ENCODE assay signal across 14 cellular contexts in genomic region chr20:4060054-4060795, GRCh38. TPM values are rescaled to one million over a fixed set of nuclear protein-coding genes. Genes with fewer than 3 reads are reported as not detected.
A peak's percentile ranks its signal among the peaks of the same experiment; 100 is the strongest.
DNase-seq lines count a peak whose midpoint lies in the region; ATAC-seq, FAIRE-seq and TF ChIP-seq lines count a peak whose summit lies in the region.
"Had no signal": no experiment of that assay in that cellular context is flagged by ENCODE, and none has a peak within 500 bp of the region (broad histone marks: within the 10 kb centered on the region; RNA-seq: fewer than 3 reads in every experiment).

No MANE protein-coding gene starts in this region.

- H3K36me3 ChIP-seq in K562 (ENCODE audit: control insufficient read depth, insufficient read depth, low read length): no peaks in the 10 kb centered on the region
- no peaks in the 10 kb centered on the region for H3K36me3 ChIP-seq in pancreas
- H3K36me3 ChIP-seq in CD8-positive, alpha-beta T cell (ENCODE audit: insufficient read depth, low read length): no peaks in the 10 kb centered on the region
- H3K36me3 ChIP-seq: gastrocnemius medialis, WERI-Rb-1 had no signal

- H3K4me1 Mint-ChIP-seq in CD8-positive, alpha-beta T cell (ENCODE audit: low read depth): peaks cover 8% of the 10 kb centered on the region

- no peaks in the 10 kb centered on the region for H4K20me1 ChIP-seq in K562 (replicated peaks; ENCODE audit: control insufficient read depth, insufficient read depth, low read length)

- no peak overlapping the region; the same call in 1 of the 2 replicates for H3K4me2 ChIP-seq in K562 (ENCODE audit: insufficient read depth, low read length)

- H2AFZ ChIP-seq in K562 (ENCODE audit: low read depth, low read length): peak overlapping the region; percentile 92

- H3K4me3 Mint-ChIP-seq in CD8-positive, alpha-beta T cell: no peak overlapping the region
- H3K4me3 Mint-ChIP-seq: stimulated activated naive CD8-positive, alpha-beta T cell treated with anti-CD3 and anti-CD28 coated beads, Interleukin-15, Interleukin-2, amounts not matched to agents 100 ng/mL and 50 ng/mL, for 24 hours had no signal

- TF ChIP-seq POLR2A in K562 (conservative IDR thresholded peaks at IDR 0.05): no peak

- in situ Hi-C loops in GM13977 (cut with MboI; ENCODE audit: low pct_unique_long_range_greater_than_20kb, low sequenced_read_pairs, unreplicated experiment) (no loop called here), K562 (cut with MboI) (loop anchor here (5.0 kb wide), 1 partner anchor 43 kb away; the partner anchor contains the start of gene RNF24)

- ATAC-seq in HG02870 (IDR thresholded peaks at IDR 0.05; ENCODE audit: unreplicated experiment) (peak; percentile 61), K562 (peak; percentile 29; the same call in 2 of the 3 replicates), pancreas (peak; percentile 36 to 73 (median 66))
- ATAC-seq in CD8-positive, alpha-beta T cell: no peak

- H3K27ac ChIP-seq in K562 (ENCODE audit: extremely low read depth, low read depth, low read length) (no peak overlapping the region), pancreas (peak overlapping the region in 1 of 4 donors; percentile 36)
- H3K27ac ChIP-seq in CD8-positive, alpha-beta T cell (ENCODE audit: low read depth, low read length): no peak overlapping the region
- H3K27ac ChIP-seq: WERI-Rb-1 had no signal

- no peak for TF ChIP-seq EP300 in K562 (IDR thresholded peaks at IDR 0.05; ENCODE audit: low read length)

- H3K27me3 ChIP-seq in K562 (ENCODE audit: control insufficient read depth in 2 of 2, insufficient read depth in 2 of 2, low read length in 2 of 2) (no peaks in the 10 kb centered on the region), pancreas (no peaks in the 10 kb centered on the region)
- no peaks in the 10 kb centered on the region for H3K27me3 ChIP-seq in CD8-positive, alpha-beta T cell (ENCODE audit: insufficient read depth, low read length)
- H3K27me3 ChIP-seq: gastrocnemius medialis had no signal

- H3K9me3 ChIP-seq in K562 (replicated peaks; ENCODE audit: control insufficient read depth, insufficient read depth, low read depth, low read length): no peaks in the 10 kb centered on the region
- H3K9me3 ChIP-seq in pancreas: no peaks in the 10 kb centered on the region
- H3K9me3 ChIP-seq in CD8-positive, alpha-beta T cell (ENCODE audit: low read length): no peaks in the 10 kb centered on the region
- H3K9me3 ChIP-seq: gastrocnemius medialis had no signal

- H3K4me3 ChIP-seq in K562 (no peak overlapping the region), pancreas (no peak overlapping the region)
- H3K4me3 ChIP-seq in CD8-positive, alpha-beta T cell (ENCODE audit: low read depth, low read length): no peak overlapping the region
- H3K4me3 ChIP-seq: gastrocnemius medialis had no signal

- peaks cover under 1% of the 10 kb centered on the region for H3K27me3 Mint-ChIP-seq in CD8-positive, alpha-beta T cell (ENCODE audit: low read depth)
- H3K27me3 Mint-ChIP-seq: stimulated activated naive CD8-positive, alpha-beta T cell treated with anti-CD3 and anti-CD28 coated beads, Interleukin-15, Interleukin-2, amounts not matched to agents 100 ng/mL and 50 ng/mL, for 24 hours had no signal

- FAIRE-seq in K562 (lab: Jason Lieb, UNC) (no peak), pancreas (lab: Jason Lieb, UNC) (no peak)

- TF ChIP-seq CTCF in GM13977 (IDR thresholded peaks at IDR 0.05; ENCODE audit: extremely low read depth, insufficient read depth, missing control alignments) (no peak), K562 (IDR thresholded peaks at IDR 0.05 in 2 of 3, conservative IDR thresholded peaks at IDR 0.05 in 1 of 3; ENCODE audit: insufficient read depth in 2 of 3, low read depth in 1 of 3, low read length in 3 of 3) (no peak), pancreas (IDR thresholded peaks at IDR 0.05) (no peak)
- TF ChIP-seq CTCF in CD8-positive, alpha-beta T cell (IDR thresholded peaks at IDR 0.05): no peak

- POLR2A ChIA-PET in K562 (lab: Yijun Ruan, JAX): interaction anchor here (1.0 kb wide), 1 partner anchor 133 kb away, joined by 4 read pairs; no protein-coding TSS in a partner anchor
- POLR2A ChIA-PET in CD8-positive, alpha-beta T cell (lab: Charles Lee): no interaction called here

- H3K27ac Mint-ChIP-seq in CD8-positive, alpha-beta T cell: no peak overlapping the region
- H3K27ac Mint-ChIP-seq: stimulated activated naive CD8-positive, alpha-beta T cell treated with anti-CD3 and anti-CD28 coated beads, Interleukin-15, Interleukin-2, amounts not matched to agents 100 ng/mL and 50 ng/mL, for 24 hours had no signal

- H3K9ac ChIP-seq in K562 (ENCODE audit: insufficient read depth in 1 of 2, low read depth in 2 of 2, low read length in 2 of 2): peak overlapping the region in 1 of 2 experiments; percentile 21; a peak in 1 of 4 replicates

- BruUV-seq in K562 (replicated peaks; lab: Mats Ljungman, UMichigan): no TSS peak

- no peaks in the 10 kb centered on the region for H3K9me1 ChIP-seq in K562 (ENCODE audit: control insufficient read depth, insufficient read depth, low read length)

- CTCF ChIA-PET in K562 (lab: Yijun Ruan, JAX; ENCODE audit: low intra/inter-chr PET ratio): no interaction called here
- CTCF ChIA-PET in CD8-positive, alpha-beta T cell (lab: Charles Lee): interaction anchor here (0.8 kb wide), 1 partner anchor 25 kb away, joined by 3 read pairs; no protein-coding TSS in a partner anchor

- intact Hi-C loops in K562 (cut with micrococcal nuclease): no loop called here
- intact Hi-C loops in pancreas (cut with DNase I): no loop called here
- intact Hi-C loops in CD8-positive, alpha-beta T cell (cut with DNase I, micrococcal nuclease): no loop called here

- DNase-seq in GM13977 (ENCODE audit: low spot score): peak; percentile 63
- DNase-seq in K562 (ENCODE audit: extremely low read depth in 1 of 4, low spot score in 3 of 4): no peak
- DNase-seq in pancreas: peak in 5 of 6 donors; percentile 47 to 68 (median 54)
- DNase-seq in hypothalamus (lab: John Stamatoyannopoulos, UW): no peak
- no peak for DNase-seq in activated CD4-positive, alpha-beta T cell treated with anti-CD3 and anti-CD28 coated beads, Interleukin-2, amount 50 U/mL, for 4 hours
- no peak for DNase-seq in dedifferentiated amniotic fluid mesenchymal stem cell (ENCODE audit: extremely low spot score)
- no peak for DNase-seq in CD8-positive, alpha-beta T cell
- DNase-seq: anterior cingulate cortex, DND-41, HCEC 1CT, WERI-Rb-1 had no signal

- H3K4me1 ChIP-seq in K562 (replicated peaks in 1 of 2; ENCODE audit: control insufficient read depth in 2 of 2, insufficient read depth in 2 of 2, low read length in 2 of 2) (peaks cover 18 to 27% of the 10 kb centered on the region in 2 experiments), pancreas (peaks cover 4 to 19% (median 9%) of the 10 kb centered on the region in 3 donors)
- no peaks in the 10 kb centered on the region for H3K4me1 ChIP-seq in CD8-positive, alpha-beta T cell (ENCODE audit: insufficient read depth, low read length)

- 66% methylated on average over 12 of the region's 12 CpGs for WGBS in K562 (ENCODE audit: insufficient coverage, low coverage, missing lambda C conversion rate)
- 63 to 66% methylated on average over 12 of the region's 12 CpGs for WGBS in pancreas, 2 donors

- H3K9me3 Mint-ChIP-seq in CD8-positive, alpha-beta T cell: no peaks in the 10 kb centered on the region
- H3K9me3 Mint-ChIP-seq: stimulated activated naive CD8-positive, alpha-beta T cell treated with anti-CD3 and anti-CD28 coated beads, Interleukin-15, Interleukin-2, amounts not matched to agents 100 ng/mL and 50 ng/mL, for 24 hours had no signal

- no peaks in the 10 kb centered on the region for H3K79me2 ChIP-seq in K562 (ENCODE audit: control insufficient read depth, insufficient read depth, low read length)

- no peak for TF ChIP-seq RAD21 in K562 (CRISPR knock-in tag; conservative IDR thresholded peaks at IDR 0.05 in 1 of 2, IDR thresholded peaks at IDR 0.05 in 1 of 2)

- no peaks in the 10 kb centered on the region for H3K36me3 Mint-ChIP-seq in CD8-positive, alpha-beta T cell

TF ChIP-seq in K562, 482 proteins besides CTCF, POLR2A, EP300 and RAD21:
- TF ChIP-seq POLR2B (IDR thresholded peaks at IDR 0.05; ENCODE audit: low read depth, partially characterized antibody) (no peak), L3MBTL2 (IDR thresholded peaks at IDR 0.05) (0 out of 2 replicates have a peak, but pooled peaks have one; percentile 33)

RNA-seq across cellular contexts. Expression of gene RNF24, which starts 44.9 kb away (rescaled TPM):
- total RNA-seq in K562 (2011; cell fraction: chromatin; rRNA removed; ENCODE audit: low replicate concordance): 44.6 and 48.3 TPM in 2 replicates
- 26.7 and 28.9 TPM in 2 replicates for total RNA-seq in K562 (2011; cell fraction: nucleolus; rRNA removed)
- 56.0 and 88.0 TPM in 2 replicates for total RNA-seq in K562 (2011; cell fraction: nucleoplasm; rRNA removed)
- total RNA-seq in K562 (2014; rRNA removed): 15.7 and 17.3 TPM in 2 replicates
- total RNA-seq in K562 (2014; rRNA removed; fragmentation: Illumina TruSeq; extraction: Trizol): 18.8 and 20.3 TPM in 2 replicates
- 14.1 and 14.7 TPM in 2 replicates for total RNA-seq in K562 (2015; rRNA removed; fragmentation: Illumina TruSeq; extraction: Trizol)
- 42.6 and 51.9 TPM in 2 replicates for total RNA-seq in K562 (2021)
- 23.1 and 43.4 TPM in 2 replicates for polyA plus RNA-seq in K562 (2011; rRNA removed)
- 24.8 and 52.3 TPM in 2 replicates for polyA plus RNA-seq in K562 (2011; cell fraction: cytosol; rRNA removed)
- polyA plus RNA-seq in K562 (2011; cell fraction: nucleus; rRNA removed): 39.0 and 49.3 TPM in 2 replicates
- 22.7 and 30.7 TPM in 2 replicates for polyA plus RNA-seq in K562 (2012)
- 33.9 and 35.5 TPM in 2 replicates for polyA plus RNA-seq in K562 (2014; fragmentation: Illumina TruSeq; extraction: Trizol)
- polyA plus RNA-seq in K562 (2014; fragmentation: Nextera tagmentation; extraction: Ambion mirVana): 10 to 100 TPM; 10.1 to 21.8 TPM
- polyA plus RNA-seq in K562 (2014; rRNA removed): 21.0 and 22.4 TPM in 2 replicates
- 19.7 and 35.1 TPM in 2 replicates for polyA minus RNA-seq in K562 (2011; rRNA and poly(A)+ RNA removed)
- 25.3 and 46.8 TPM in 2 replicates for polyA minus RNA-seq in K562 (2011; cell fraction: cytosol; rRNA and poly(A)+ RNA removed)
- 10.1 and 22.5 TPM in 2 replicates for polyA minus RNA-seq in K562 (2011; cell fraction: nucleus; rRNA and poly(A)+ RNA removed)
- total RNA-seq in pancreas: 10 to 100 TPM in 2 of 6 donors, 1 to 10 TPM in 4; 2.7 to 13.6 (median 5.7) TPM
- polyA plus RNA-seq in pancreas: 1 to 10 TPM; 1.6 to 2.4 TPM
- total RNA-seq in CD8-positive, alpha-beta T cell: 1 to 10 TPM; 5.6 to 7.2 TPM

Comparison
In these comparisons a context has a peak if more than half of its experiments do, and no peak if none do; other contexts are left out.
1. DNase-seq: peak in GM13977 (single experiment) and pancreas (5 of 6); none in K562 (0 of 4), hypothalamus (0 of 51), activated CD4-positive, alpha-beta T cell treated with anti-CD3 and anti-CD28 coated beads, Interleukin-2, amount 50 U/mL, for 4 hours (0 of 2), dedifferentiated amniotic fluid mesenchymal stem cell (single experiment) and CD8-positive, alpha-beta T cell (0 of 7).